In the genomic region with DNA sequence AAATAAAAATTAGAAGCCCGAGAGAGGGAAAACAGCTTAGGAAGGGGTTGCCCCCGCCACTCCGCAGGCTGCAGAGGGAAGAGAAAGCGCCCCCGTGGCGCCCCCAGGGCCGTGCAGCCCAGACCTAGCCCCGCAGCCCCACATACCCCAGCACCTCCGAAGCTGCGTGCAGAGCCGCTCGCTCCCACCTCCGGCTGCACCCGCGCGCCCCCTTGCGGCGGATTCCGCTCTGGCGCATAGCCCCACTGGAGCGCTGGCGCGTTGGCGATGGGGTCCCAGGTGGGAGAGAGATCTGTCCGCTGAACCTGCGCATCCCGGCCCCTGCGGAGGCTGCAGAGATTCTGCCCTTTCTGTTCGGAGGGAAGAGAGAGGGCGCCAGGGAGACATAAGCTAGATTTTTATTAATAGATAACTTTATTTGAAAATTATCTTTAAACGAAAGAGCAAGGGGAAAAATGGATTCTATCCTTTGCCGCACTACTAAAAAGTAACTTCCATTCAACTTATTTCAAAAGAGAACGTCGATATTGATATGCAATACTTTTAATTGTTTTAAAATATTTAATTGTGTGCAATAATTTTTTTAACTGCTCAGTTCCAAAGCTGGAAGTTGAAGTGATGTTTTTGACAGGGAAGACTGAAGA, we compare ENCODE assay signal across 7 cellular contexts. TPM values are rescaled to one million over a fixed set of nuclear protein-coding genes. Genes with fewer than 3 reads are reported as not detected.
DNase-seq lines count a peak whose midpoint lies in the region; ATAC-seq, FAIRE-seq and TF ChIP-seq lines count a peak whose summit lies in the region.

No MANE protein-coding gene starts in this region.

- no peak overlapping the region for H3K4me3 ChIP-seq in HFF-Myc (replicated peaks; ENCODE audit: low read depth, low read length)
- peak overlapping the region; percentile 47 for H3K4me3 ChIP-seq in brain microvascular endothelial cell (ENCODE audit: low read depth, low read length)
- H3K4me3 ChIP-seq in kidney (ENCODE audit: low read length in 2 of 2), result no peak overlapping the region

- ATAC-seq in GM18499 (IDR thresholded peaks at IDR 0.05; ENCODE audit: insufficient read depth, unreplicated experiment), result peak; percentile 89

- no peaks in the 10 kb centered on the region for H3K27me3 ChIP-seq in brain microvascular endothelial cell (replicated peaks)

- H3K9me3 ChIP-seq in kidney (ENCODE audit: control insufficient read depth in 1 of 2, low read length in 2 of 2), result no peaks in the 10 kb centered on the region

- DNase-seq in HFF-Myc (ENCODE audit: extremely low read depth, low read depth) (no peak), NAMALWA (ENCODE audit: low spot score) (peak; percentile 87), brain microvascular endothelial cell (peak; percentile 37), kidney (peak; percentile 87)
- DNase-seq in stimulated activated CD4-positive, alpha-beta T cell treated with anti-CD3 and anti-CD28 coated beads, Interleukin-1b, Interleukin-23, amount 100 ng/mL, for 4 hours (ENCODE audit: low read depth in 2 of 2), result peak; percentile 86 to 91

- no peaks in the 10 kb centered on the region for H3K36me3 ChIP-seq in brain microvascular endothelial cell (replicated peaks)
- H3K36me3 ChIP-seq in kidney (ENCODE audit: control insufficient read depth in 1 of 2, insufficient read depth in 2 of 2, low read length in 2 of 2), result no peaks in the 10 kb centered on the region

- H3K4me1 ChIP-seq in kidney (ENCODE audit: control insufficient read depth in 1 of 2, insufficient read depth in 1 of 2, low read depth in 1 of 2, low read length in 2 of 2), result no peaks in the 10 kb centered on the region

- TF ChIP-seq CTCF in HFF-Myc (IDR thresholded peaks at IDR 0.05; ENCODE audit: low read depth, low read length, missing control alignments) (peak; percentile 96), VCaP (conservative IDR thresholded peaks at IDR 0.05) (peak; percentile 98), brain microvascular endothelial cell (IDR thresholded peaks at IDR 0.05; ENCODE audit: low read depth, low read length, missing control alignments) (peak; percentile 94), kidney (IDR thresholded peaks at IDR 0.05; ENCODE audit: borderline replicate concordance, extremely low read depth, insufficient read depth) (peak; percentile 90)

- in situ Hi-C loops in brain microvascular endothelial cell (cut with HindIII; ENCODE audit: low pct_ligation_motif_present, low sequenced_read_pairs), result no loop called here

- intact Hi-C loops in kidney (cut with DNase I), result no loop called here

- no peak for FAIRE-seq in kidney (lab: Jason Lieb, UNC)

- no peak overlapping the region for H3K27ac ChIP-seq in VCaP
- no peak overlapping the region for H3K27ac ChIP-seq in brain microvascular endothelial cell
- H3K27ac ChIP-seq in kidney (ENCODE audit: low read depth in 2 of 2, low read length in 2 of 2), result no peak overlapping the region

- H3K9ac ChIP-seq in kidney (ENCODE audit: low read length in 2 of 2), result no peak overlapping the region

RNA-seq across cellular contexts. Expression of a gene that starts 11.7 kb away (rescaled TPM):
- total RNA-seq in kidney, result 80.8 TPM
- 59.5 TPM for polyA plus RNA-seq in kidney (ENCODE audit: insufficient read depth, low read depth, low replicate concordance)

RNA-seq across cellular contexts. Expression of a gene that starts 31.9 kb away (rescaled TPM):
- total RNA-seq in kidney, result not detected
- not detected for polyA plus RNA-seq in kidney (ENCODE audit: insufficient read depth, low read depth, low replicate concordance)

RNA-seq across cellular contexts. Expression of a gene that starts 46.8 kb away (rescaled TPM):
- 61.6 TPM for total RNA-seq in kidney
- 22.3 TPM for polyA plus RNA-seq in kidney (ENCODE audit: insufficient read depth, low read depth, low replicate concordance)
